Comparison of ENCODE assay signal across 8 cellular contexts in genomic region chr2:241686649-241687425, GRCh38. TPM values are rescaled to one million over a fixed set of nuclear protein-coding genes. Genes with fewer than 3 reads are reported as not detected.
DNase-seq lines count a peak whose midpoint lies in the region; ATAC-seq and TF ChIP-seq lines count a peak whose summit lies in the region.

Gene DTYMK, minus strand, starts transcription at chr2:241686815. Its CDS starts 32 bp downstream, at chr2:241686783.

- WGBS in adrenal gland, 4 donors, result 0 to 4% (median 0%) methylated on average over 4 to 102 of the region's 102 CpGs
- 0 to 1% (median 0%) methylated on average over 52 to 102 of the region's 102 CpGs for WGBS in heart left ventricle, 4 donors
- 0% methylated on average over 47 to 59 of the region's 102 CpGs for WGBS in upper lobe of left lung, 2 donors

- in situ Hi-C loops in GM13976 (cut with MboI; ENCODE audit: low sequenced_read_pairs, unreplicated experiment), result no loop called here

- TF ChIP-seq CTCF in GM13976 (IDR thresholded peaks at IDR 0.05; ENCODE audit: borderline replicate concordance, control extremely low read depth, extremely low read depth, insufficient read depth, missing control alignments) (no peak), adrenal gland (IDR thresholded peaks at IDR 0.05) (peak in 2 of 6 experiments; percentile 4), heart left ventricle (IDR thresholded peaks at IDR 0.05) (peak in 1 of 12 donors; percentile 3), upper lobe of left lung (IDR thresholded peaks at IDR 0.05) (peak in 2 of 6 experiments; percentile 25 to 41)

- peak in 1 of 4 donors; percentile 65 for TF ChIP-seq EP300 in upper lobe of left lung (IDR thresholded peaks at IDR 0.05)

- H3K27me3 ChIP-seq in adrenal gland (no peaks in the 10 kb centered on the region), heart left ventricle (no peaks in the 10 kb centered on the region), upper lobe of left lung (no peaks in the 10 kb centered on the region)

- peaks cover 0 to 17% of the 10 kb centered on the region in 2 donors for H3K36me3 ChIP-seq in adrenal gland (replicated peaks in 1 of 2)
- peaks cover 0 to 57% (median 21%) of the 10 kb centered on the region in 9 donors for H3K36me3 ChIP-seq in heart left ventricle
- H3K36me3 ChIP-seq in upper lobe of left lung, result peaks cover 3 to 36% (median 8%) of the 10 kb centered on the region in 4 donors

- H3K4me1 ChIP-seq in adrenal gland (replicated peaks in 1 of 2) (peaks cover 6 to 23% of the 10 kb centered on the region in 2 donors), heart left ventricle (peaks cover 4 to 32% (median 20%) of the 10 kb centered on the region in 12 donors), upper lobe of left lung (peaks cover 20 to 40% (median 25%) of the 10 kb centered on the region in 4 donors)

- intact Hi-C loops in adrenal gland (cut with DNase I) (no loop called here), heart left ventricle (cut with DNase I) (loop anchor here in 1 of 10 donors (2.0 kb wide), 1 partner anchor 14 kb away; no protein-coding TSS in a partner anchor), posterior vena cava (cut with DNase I) (no loop called here)

- DNase-seq in GM13976 (ENCODE audit: low spot score) (peak; percentile 99), NCI-H146 treated with DMSO at 0.1 percent for 48 hours (lab: John Stamatoyannopoulos, UW; ENCODE audit: unreplicated experiment) (peak; percentile 79), T-helper 1 cell (peak; percentile 90 to 97 (median 93)), adrenal gland (peak; percentile 96 to 97 (median 96)), heart left ventricle (peak; percentile 97 to 99 (median 98)), posterior vena cava (ENCODE audit: low spot score) (peak; percentile 99), upper lobe of left lung (peak; percentile 97 to 100)

- H3K9me3 ChIP-seq in adrenal gland (replicated peaks in 1 of 3) (no peaks in the 10 kb centered on the region), heart left ventricle (no peaks in the 10 kb centered on the region), upper lobe of left lung (no peaks in the 10 kb centered on the region)

- TF ChIP-seq POLR2A in adrenal gland (IDR thresholded peaks at IDR 0.05) (peak; percentile 86), heart left ventricle (IDR thresholded peaks at IDR 0.05) (peak; percentile 13 to 84), upper lobe of left lung (IDR thresholded peaks at IDR 0.05) (peak in 3 of 4 donors; percentile 36 to 94 (median 82))

- H3K4me3 ChIP-seq in adrenal gland (peak within 1 kb of the TSS; percentile 44 to 96 (median 70)), heart left ventricle (peak within 1 kb of the TSS; percentile 64 to 99 (median 93)), upper lobe of left lung (peak within 1 kb of the TSS; percentile 93 to 99 (median 99))

- H3K27ac ChIP-seq in adrenal gland (peak within 1 kb of the TSS; percentile 77 to 97 (median 93)), heart left ventricle (peak within 1 kb of the TSS; percentile 67 to 96 (median 95)), upper lobe of left lung (peak within 1 kb of the TSS; percentile 88 to 95 (median 94))

- ATAC-seq in HG02852 (IDR thresholded peaks at IDR 0.05; ENCODE audit: unreplicated experiment), result peak; percentile 92
- ATAC-seq in heart left ventricle, result peak; percentile 98 to 99 (median 98)
- peak; percentile 98 to 99 for ATAC-seq in upper lobe of left lung (ENCODE audit: low FRiP score in 2 of 2)

RNA-seq across cellular contexts. Expression of gene DTYMK, which starts in this region (rescaled TPM):
- total RNA-seq in adrenal gland, result 10 to 100 TPM; 12.3 to 40.4 (median 23.4) TPM
- polyA plus RNA-seq in adrenal gland, result 10 to 100 TPM; 10.4 to 15.4 (median 11.1) TPM
- total RNA-seq in heart left ventricle, result 10 to 100 TPM in 2 of 9 donors, 1 to 10 TPM in 7; 7.5 to 21.0 (median 8.5) TPM
- 10 to 100 TPM in 1 of 2 donors, 1 to 10 TPM in 1; 9.7 to 19.6 TPM for polyA plus RNA-seq in heart left ventricle
- total RNA-seq in posterior vena cava, result 10 to 100 TPM; 12.8 to 14.8 TPM
- total RNA-seq in upper lobe of left lung, result 10 to 100 TPM; 10.2 to 43.0 (median 19.6) TPM

Comparison
In these comparisons a context has a peak if more than half of its experiments do, and no peak if none do; other contexts are left out.
1. Peak in every context shown above with its lines: DNase-seq, ATAC-seq, H3K4me3 ChIP-seq and H3K27ac ChIP-seq.